Comparison of ENCODE assay signal across 7 cellular contexts in the genomic region with DNA sequence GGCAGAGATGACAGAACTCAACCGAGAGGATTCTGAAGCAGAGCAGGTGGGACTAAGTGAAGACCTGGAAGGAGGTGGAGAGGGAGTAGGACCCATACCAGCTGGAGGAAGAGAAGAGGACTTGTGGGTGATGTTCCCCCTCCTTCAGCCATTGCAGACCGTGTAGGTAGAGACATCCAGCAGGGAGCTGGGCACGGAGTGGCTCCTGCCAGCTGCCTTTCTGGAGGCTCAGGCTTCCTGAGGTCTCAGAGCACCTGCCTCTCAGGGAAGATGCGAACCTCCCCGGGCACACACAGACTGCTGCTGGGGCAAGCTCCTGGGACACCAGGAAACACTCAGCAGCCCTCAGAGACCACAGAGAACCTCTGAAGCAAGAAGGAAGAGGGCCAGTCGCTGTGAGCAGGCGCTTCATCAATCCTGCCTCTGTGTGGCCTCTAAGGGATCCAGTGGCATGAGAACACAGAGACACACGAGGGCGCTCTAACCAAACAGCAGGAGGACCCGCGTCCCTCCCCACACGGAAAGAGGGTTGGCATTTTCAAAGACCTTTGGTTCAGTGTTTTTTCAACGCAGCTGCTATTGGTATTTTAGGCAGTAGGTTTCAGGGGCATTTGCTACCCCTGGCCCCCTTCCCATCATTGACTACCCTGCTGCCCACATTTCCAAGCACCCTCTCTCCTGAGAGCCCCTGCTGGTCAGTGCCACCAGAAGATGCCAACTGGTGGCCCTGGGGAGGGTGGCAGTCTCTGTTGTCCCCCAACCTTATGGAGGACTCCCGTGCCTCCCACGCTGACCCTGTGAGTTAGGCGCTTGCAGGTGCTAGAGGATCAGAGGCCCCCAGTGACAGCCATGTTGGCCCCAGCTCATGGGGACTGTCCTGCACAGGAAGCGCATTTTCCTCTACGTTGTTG.
DNase-seq lines count a peak whose midpoint lies in the region; ATAC-seq and FAIRE-seq lines count a peak whose summit lies in the region.

No MANE protein-coding gene starts in this region.

- no peaks in the 10 kb centered on the region for H3K27me3 Mint-ChIP-seq in activated CD8-positive, alpha-beta memory T cell treated with anti-CD3 and anti-CD28 coated beads, Interleukin-2, amount 10 ng/mL, durations not matched to agents 7 days and 5 days

- CTCF ChIA-PET in activated CD8-positive, alpha-beta memory T cell treated with anti-CD3 and anti-CD28 coated beads, Interleukin-2, amount 10 ng/mL, durations not matched to agents 7 days and 5 days (lab: Charles Lee): interaction anchor here (0.6 to 8.2 kb wide), 46 partner anchors 9 to 603 kb away, joined by 3 to 65 read pairs (median 4); no protein-coding TSS in a partner anchor

- DNase-seq in HTR-8/SVneo (ENCODE audit: insufficient read length, low spot score) (peak; percentile 80), NOMO-1 treated with dmso at 0.1 percent for 144 hours (lab: John Stamatoyannopoulos, UW; ENCODE audit: unreplicated experiment) (peak; percentile 67), epidermal melanocyte (ENCODE audit: insufficient read length, low spot score) (peak; percentile 85), mucosa of gallbladder (ENCODE audit: low spot score) (peak; percentile 87)
- peak; percentile 90 for DNase-seq in activated CD8-positive, alpha-beta memory T cell treated with anti-CD3 and anti-CD28 coated beads, Interleukin-2, amount 10 ng/mL, durations not matched to agents 7 days and 5 days
- DNase-seq in stimulated activated CD8-positive, alpha-beta memory T cell treated with anti-CD3 and anti-CD28 coated beads, Interleukin-4, amount 100 ng/mL, for 48 hours: peak; percentile 86

- FAIRE-seq in HTR-8/SVneo (lab: Jason Lieb, UNC): peak; percentile 69

- peaks cover 2% of the 10 kb centered on the region for H3K36me3 Mint-ChIP-seq in activated CD8-positive, alpha-beta memory T cell treated with anti-CD3 and anti-CD28 coated beads, Interleukin-2, amount 10 ng/mL, durations not matched to agents 7 days and 5 days

- ATAC-seq in GM18498 (IDR thresholded peaks at IDR 0.05; ENCODE audit: unreplicated experiment): peak; percentile 69
- peak; percentile 99 for ATAC-seq in activated CD8-positive, alpha-beta memory T cell treated with anti-CD3 and anti-CD28 coated beads, Interleukin-2, amount 10 ng/mL, durations not matched to agents 7 days and 5 days

- H3K27ac Mint-ChIP-seq in activated CD8-positive, alpha-beta memory T cell treated with anti-CD3 and anti-CD28 coated beads, Interleukin-2, amount 10 ng/mL, durations not matched to agents 7 days and 5 days: peak overlapping the region; percentile 13

- H3K9me3 Mint-ChIP-seq in activated CD8-positive, alpha-beta memory T cell treated with anti-CD3 and anti-CD28 coated beads, Interleukin-2, amount 10 ng/mL, durations not matched to agents 7 days and 5 days (ENCODE audit: low read depth): no peaks in the 10 kb centered on the region

- peaks cover 18% of the 10 kb centered on the region for H3K4me1 Mint-ChIP-seq in activated CD8-positive, alpha-beta memory T cell treated with anti-CD3 and anti-CD28 coated beads, Interleukin-2, amount 10 ng/mL, durations not matched to agents 7 days and 5 days

- no peak overlapping the region for H3K4me3 Mint-ChIP-seq in activated CD8-positive, alpha-beta memory T cell treated with anti-CD3 and anti-CD28 coated beads, Interleukin-2, amount 10 ng/mL, durations not matched to agents 7 days and 5 days

Comparison
In these comparisons a context has a peak if more than half of its experiments do, and no peak if none do; other contexts are left out.
1. Peak in every context shown above with its lines: DNase-seq and ATAC-seq.